Comparison of ENCODE assay signal across 8 cellular contexts in genomic region chr5:34245032-34245394, GRCh38.
DNase-seq lines count a peak whose midpoint lies in the region; ATAC-seq and TF ChIP-seq lines count a peak whose summit lies in the region.
"Not testable (repeated sequence)": the region's sequence is repeated elsewhere in the genome, so short reads cannot be mapped to it uniquely, and the experiment has no call there.

No MANE protein-coding gene starts in this region.

- H3K36me3 Mint-ChIP-seq in CD8-positive, alpha-beta T cell; activated naive CD4-positive, alpha-beta T cell treated with anti-CD3 and anti-CD28 coated beads, Interleukin-2, amount 50 U/mL, for 72 hours: not testable (repeated sequence)

- POLR2A ChIA-PET in CD8-positive, alpha-beta T cell (lab: Charles Lee): not testable (repeated sequence)

- not testable (repeated sequence) for H3K27me3 ChIP-seq in CD8-positive, alpha-beta T cell (ENCODE audit: insufficient read depth, low read length)

- DNase-seq in CD8-positive, alpha-beta T cell: peak in 2 of 7 experiments; percentile 55 to 74
- DNase-seq in activated naive CD4-positive, alpha-beta T cell treated with anti-CD3 and anti-CD28 coated beads, Interleukin-2, amount 50 U/mL, for 72 hours (ENCODE audit: low spot score in 2 of 2): peak in 1 of 2 donors; percentile 13
- DNase-seq in fibroblast of the aortic adventitia (ENCODE audit: low read depth) (peak; percentile 43), mucosa of descending colon (peak in 1 of 3 donors; percentile 27)
- DNase-seq in stimulated activated naive CD8-positive, alpha-beta T cell treated with anti-CD3 and anti-CD28 coated beads, Interleukin-15, Interleukin-2, amounts not matched to agents 100 U/mL and 50 U/mL, for 24 hours: not testable (repeated sequence)

- not testable (repeated sequence) for H3K9me3 Mint-ChIP-seq in CD8-positive, alpha-beta T cell; activated naive CD4-positive, alpha-beta T cell treated with anti-CD3 and anti-CD28 coated beads, Interleukin-2, amount 50 U/mL, for 72 hours

- peak; percentile 81 for ATAC-seq in CD8-positive, alpha-beta T cell
- ATAC-seq in GM21526 (IDR thresholded peaks at IDR 0.05; ENCODE audit: low FRiP score, unreplicated experiment) (peak; percentile 83), HG03280 (IDR thresholded peaks at IDR 0.05; ENCODE audit: unreplicated experiment) (peak; percentile 71), SK-N-SH treated with all-trans-retinoic acid at 6 μM for 48 hours (peak; percentile 99), mucosa of descending colon (peak; percentile 99)
- peak; percentile 93 to 95 for ATAC-seq in activated naive CD4-positive, alpha-beta T cell treated with anti-CD3 and anti-CD28 coated beads, Interleukin-2, amount 50 U/mL, for 72 hours
- ATAC-seq in stimulated activated naive CD8-positive, alpha-beta T cell treated with anti-CD3 and anti-CD28 coated beads, Interleukin-15, Interleukin-2, amounts not matched to agents 100 U/mL and 50 U/mL, for 24 hours: peak; percentile 97

- not testable (repeated sequence) for H3K4me3 ChIP-seq in CD8-positive, alpha-beta T cell (ENCODE audit: low read depth, low read length)
- H3K4me3 ChIP-seq in fibroblast of the aortic adventitia (ENCODE audit: low read depth, low read length) (peak overlapping the region; percentile 51), mucosa of descending colon (peak overlapping the region; percentile 34)

- not testable (repeated sequence) for TF ChIP-seq CTCF in CD8-positive, alpha-beta T cell (IDR thresholded peaks at IDR 0.05); fibroblast of the aortic adventitia (IDR thresholded peaks at IDR 0.05; ENCODE audit: insufficient read depth, low read length); mucosa of descending colon (IDR thresholded peaks at IDR 0.05)

- CTCF ChIA-PET in CD8-positive, alpha-beta T cell (lab: Charles Lee): not testable (repeated sequence)

- H3K27ac Mint-ChIP-seq in CD8-positive, alpha-beta T cell: not testable (repeated sequence)
- H3K27ac Mint-ChIP-seq in activated naive CD4-positive, alpha-beta T cell treated with anti-CD3 and anti-CD28 coated beads, Interleukin-2, amount 50 U/mL, for 72 hours: peak overlapping the region in 1 of 2 donors; percentile 94

- H3K4me3 Mint-ChIP-seq in CD8-positive, alpha-beta T cell: not testable (repeated sequence)

- not testable (repeated sequence) for H3K4me1 ChIP-seq in CD8-positive, alpha-beta T cell (ENCODE audit: insufficient read depth, low read length); mucosa of descending colon (ENCODE audit: low read depth)

- H3K27ac ChIP-seq in CD8-positive, alpha-beta T cell (ENCODE audit: low read depth, low read length): not testable (repeated sequence)

- H3K9me3 ChIP-seq in CD8-positive, alpha-beta T cell (ENCODE audit: low read length); mucosa of descending colon: not testable (repeated sequence)

- H3K4me1 Mint-ChIP-seq in CD8-positive, alpha-beta T cell (ENCODE audit: low read depth): peaks cover 17% of the 10 kb centered on the region

- intact Hi-C loops in CD8-positive, alpha-beta T cell (cut with DNase I, micrococcal nuclease): loop anchor here (10.0 kb wide), 1 partner anchor 670 kb away; the partner anchor contains the start of genes BRIX1 (in 2 of the 2) and RAD1 (in 2 of the 2)
- intact Hi-C loops in mucosa of descending colon (cut with DNase I, micrococcal nuclease): not testable (repeated sequence)

- H3K36me3 ChIP-seq in CD8-positive, alpha-beta T cell (ENCODE audit: insufficient read depth, low read length); mucosa of descending colon (ENCODE audit: low read depth): not testable (repeated sequence)

- not testable (repeated sequence) for H3K27me3 Mint-ChIP-seq in CD8-positive, alpha-beta T cell (ENCODE audit: low read depth)
